Comparison of ENCODE assay signal across 8 cellular contexts in genomic region chr1:40849801-40850592, GRCh38. TPM values are rescaled to one million over a fixed set of nuclear protein-coding genes. Genes with fewer than 3 reads are reported as not detected.
DNase-seq lines count a peak whose midpoint lies in the region; ATAC-seq and TF ChIP-seq lines count a peak whose summit lies in the region.

No MANE protein-coding gene starts in this region.

- H3K27ac Mint-ChIP-seq in activated CD4-positive, alpha-beta T cell treated with anti-CD3 and anti-CD28 coated beads for 36 hours = no peak overlapping the region

- DNase-seq in D341Med (ENCODE audit: low spot score) = peak; percentile 78
- DNase-seq in HCEC 1CT = peak; percentile 25
- DNase-seq in NCI-H2227 (lab: John Stamatoyannopoulos, UW; ENCODE audit: unreplicated experiment) = peak; percentile 74
- peak; percentile 88 for DNase-seq in activated CD4-positive, alpha-beta T cell treated with anti-CD3 and anti-CD28 coated beads for 36 hours
- peak; percentile 82 for DNase-seq in cerebellum (ENCODE audit: low spot score)
- peak; percentile 62 to 76 (median 64) for DNase-seq in stimulated activated CD4-positive, alpha-beta T cell treated with anti-CD3 and anti-CD28 coated beads, TNF-alpha, amount 100 ng/mL, for 48 hours (ENCODE audit: low read depth in 3 of 3)

- ATAC-seq in activated CD4-positive, alpha-beta T cell treated with anti-CD3 and anti-CD28 coated beads for 36 hours = peak; percentile 90
- ATAC-seq in HG03457 (IDR thresholded peaks at IDR 0.05; ENCODE audit: unreplicated experiment) = no peak

- H3K9me3 Mint-ChIP-seq in activated CD4-positive, alpha-beta T cell treated with anti-CD3 and anti-CD28 coated beads for 36 hours (ENCODE audit: low read depth) = no peaks in the 10 kb centered on the region

- H3K36me3 Mint-ChIP-seq in activated CD4-positive, alpha-beta T cell treated with anti-CD3 and anti-CD28 coated beads for 36 hours (ENCODE audit: low read depth) = no peaks in the 10 kb centered on the region

- peaks cover 0 to 17% (median 17%) of the 10 kb centered on the region in 4 donors for H3K4me1 ChIP-seq in liver (ENCODE audit: control insufficient read depth in 4 of 4, insufficient read depth in 4 of 4, low read length in 3 of 4)

- no peak overlapping the region for H3K27ac ChIP-seq in liver (ENCODE audit: low read depth in 1 of 2, low read length in 2 of 2)

- POLR2A ChIA-PET in activated CD4-positive, alpha-beta T cell treated with anti-CD3 and anti-CD28 coated beads for 36 hours (lab: Charles Lee) = no interaction called here

- CTCF ChIA-PET in activated CD4-positive, alpha-beta T cell treated with anti-CD3 and anti-CD28 coated beads for 36 hours (lab: Charles Lee) = interaction anchor here (0.6 to 5.9 kb wide), 31 partner anchors 8 to 260 kb away, joined by 3 to 69 read pairs (median 4); partner anchors contain the start of gene NFYC

- WGBS in liver = 11% methylated on average over 12 of the region's 12 CpGs

- H3K4me3 ChIP-seq in liver (ENCODE audit: low read depth in 1 of 3, low read length in 3 of 3) = no peak overlapping the region

- no peaks in the 10 kb centered on the region for H3K27me3 ChIP-seq in liver (ENCODE audit: control insufficient read depth in 4 of 4, insufficient read depth in 4 of 4, low read length in 3 of 4)

- TF ChIP-seq CTCF in liver (IDR thresholded peaks at IDR 0.05; ENCODE audit: low read depth, low read length, missing input control) = peak; percentile 94

- intact Hi-C loops in activated CD4-positive, alpha-beta T cell treated with anti-CD3 and anti-CD28 coated beads for 36 hours (cut with DNase I, micrococcal nuclease) = loop anchor here (1.0 to 5.0 kb wide), 7 partner anchors 76 to 708 kb away; no protein-coding TSS in a partner anchor

- H3K36me3 ChIP-seq in liver (ENCODE audit: control insufficient read depth in 4 of 4, insufficient read depth in 3 of 4, low read depth in 1 of 4, low read length in 3 of 4) = no peaks in the 10 kb centered on the region

- H3K4me3 Mint-ChIP-seq in activated CD4-positive, alpha-beta T cell treated with anti-CD3 and anti-CD28 coated beads for 36 hours = no peak overlapping the region

- peaks cover 10% of the 10 kb centered on the region for H3K4me1 Mint-ChIP-seq in activated CD4-positive, alpha-beta T cell treated with anti-CD3 and anti-CD28 coated beads for 36 hours

- no peaks in the 10 kb centered on the region for H3K27me3 Mint-ChIP-seq in activated CD4-positive, alpha-beta T cell treated with anti-CD3 and anti-CD28 coated beads for 36 hours

- peak; percentile 91 to 97 for TF ChIP-seq RAD21 in liver (IDR thresholded peaks at IDR 0.05)

- H3K9ac ChIP-seq in liver (ENCODE audit: low read depth in 1 of 2, low read length in 2 of 2) = no peak overlapping the region

- no peaks in the 10 kb centered on the region for H3K9me3 ChIP-seq in liver (ENCODE audit: control insufficient read depth in 4 of 4, low read length in 3 of 4)

TF ChIP-seq in liver, 16 proteins besides CTCF, POLR2A, EP300 and RAD21:
- TF ChIP-seq REST (IDR thresholded peaks at IDR 0.05) (no peak), HNF4A (conservative IDR thresholded peaks at IDR 0.05) (no peak), NR2F2 (IDR thresholded peaks at IDR 0.05) (no peak), GABPA (IDR thresholded peaks at IDR 0.05 in 1 of 2, conservative IDR thresholded peaks at IDR 0.05 in 1 of 2) (no peak), ZBTB33 (IDR thresholded peaks at IDR 0.05) (no peak), MAX (IDR thresholded peaks at IDR 0.05) (no peak), FOXA2 (IDR thresholded peaks at IDR 0.05) (no peak), JUND (IDR thresholded peaks at IDR 0.05) (no peak)

RNA-seq across cellular contexts. Expression of gene CITED4, which starts 12.2 kb away (rescaled TPM):
- 1 to 10 TPM; 1.6 to 3.0 TPM for total RNA-seq in activated CD4-positive, alpha-beta T cell treated with anti-CD3 and anti-CD28 coated beads for 36 hours
- total RNA-seq in cerebellum = 2.0 TPM
- total RNA-seq in liver = 1 to 10 TPM; 1.4 to 6.2 TPM
- 1 to 10 TPM; 4.2 to 9.9 TPM for polyA plus RNA-seq in liver

Comparison
In these comparisons a context has a peak if more than half of its experiments do, and no peak if none do; other contexts are left out.
1. DNase-seq: peak in every context shown above with its lines; median percentile 88 in activated CD4-positive, alpha-beta T cell treated with anti-CD3 and anti-CD28 coated beads for 36 hours; 82 in cerebellum; 78 in D341Med; 74 in NCI-H2227; 64 in stimulated activated CD4-positive, alpha-beta T cell treated with anti-CD3 and anti-CD28 coated beads, TNF-alpha, amount 100 ng/mL, for 48 hours; 25 in HCEC 1CT.